10 cellular contexts compared by ENCODE assay signal in genomic region chr2:196372276-196372809, GRCh38.
"Had no signal": no experiment of that assay in that cellular context is flagged by ENCODE, and none has a peak within 500 bp of the region (broad histone marks: within the 10 kb centered on the region; RNA-seq: fewer than 3 reads in every experiment).

No MANE protein-coding gene starts in this region.

- H3K27me3 Mint-ChIP-seq: activated B cell treated with CpG ODN at 0.5 μM for 24 hours, brain had no signal

- H3K36me3 ChIP-seq: adrenal gland had no signal

- ATAC-seq: natural killer cell, psoas muscle had no signal

- H3K27ac ChIP-seq: psoas muscle had no signal

- H3K9me3 ChIP-seq: psoas muscle had no signal

- H3K27ac Mint-ChIP-seq: activated B cell treated with CpG ODN at 0.5 μM for 24 hours; activated CD4-positive, alpha-beta T cell treated with anti-CD3 and anti-CD28 coated beads, Interleukin-2, amount 10 ng/mL, durations not matched to agents 7 days and 5 days; natural killer cell; T-helper 1 cell treated with Interleukin-12 subunit alpha and Interleukin-12 subunit beta and Interleukin-4 antibody, amounts not matched to agents 30 μg/mL and 1 μg/mL, for 36 hours had no signal

- DNase-seq: activated B cell treated with CpG ODN at 0.5 μM for 24 hours; activated CD4-positive, alpha-beta T cell treated with anti-CD3 and anti-CD28 coated beads, Interleukin-2, amount 10 ng/mL, durations not matched to agents 7 days and 5 days; activated naive CD4-positive, alpha-beta T cell treated with anti-CD3 and anti-CD28 coated beads, Interleukin-2, amount 50 U/mL, for 16 hours; adrenal gland; natural killer cell; nucleus accumbens; psoas muscle; trophoblast cell had no signal

- H3K4me1 Mint-ChIP-seq: activated CD4-positive, alpha-beta T cell treated with anti-CD3 and anti-CD28 coated beads, Interleukin-2, amount 10 ng/mL, durations not matched to agents 7 days and 5 days; natural killer cell had no signal

- H3K4me3 ChIP-seq: adrenal gland, psoas muscle had no signal

- H3K27me3 ChIP-seq: adrenal gland had no signal

- H3K4me1 ChIP-seq: psoas muscle had no signal

- H3K4me3 Mint-ChIP-seq: activated B cell treated with CpG ODN at 0.5 μM for 24 hours; activated CD4-positive, alpha-beta T cell treated with anti-CD3 and anti-CD28 coated beads, Interleukin-2, amount 10 ng/mL, durations not matched to agents 7 days and 5 days; brain; natural killer cell; T-helper 1 cell treated with Interleukin-12 subunit alpha and Interleukin-12 subunit beta and Interleukin-4 antibody, amounts not matched to agents 30 μg/mL and 1 μg/mL, for 36 hours had no signal
